ENCODE assay signal across 20 cellular contexts in the genomic region with DNA sequence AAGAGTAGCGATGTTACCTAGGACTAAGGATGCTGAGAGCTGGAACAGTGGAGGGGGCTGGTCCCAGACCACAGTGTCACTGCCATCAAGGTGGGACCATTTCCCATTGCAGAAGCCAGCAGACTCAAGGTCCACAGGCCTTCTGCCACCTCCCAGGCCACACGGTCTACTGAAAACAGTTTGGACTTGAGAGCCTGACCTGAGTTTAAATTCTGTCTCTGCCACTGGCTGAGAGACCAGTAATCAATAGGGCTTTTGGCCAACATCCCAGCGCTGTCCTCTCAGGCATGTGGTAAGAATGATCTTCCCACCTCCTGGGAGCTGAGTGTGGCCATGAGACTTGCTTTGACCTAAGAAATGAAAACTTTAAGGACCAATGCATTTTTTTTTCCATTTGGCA.
"Had no signal": no experiment of that assay in that cellular context is flagged by ENCODE, and none has a peak within 500 bp of the region (broad histone marks: within the 10 kb centered on the region; RNA-seq: fewer than 3 reads in every experiment).

No MANE protein-coding gene starts in this region.

- ATAC-seq: mucosa of descending colon; stimulated activated naive CD8-positive, alpha-beta T cell treated with anti-CD3 and anti-CD28 coated beads, Interleukin-15, amount 100 ng/mL, for 72 hours; T-helper 17 cell had no signal

- H3K9me3 ChIP-seq: mucosa of descending colon, tibial nerve had no signal

- H3K27me3 ChIP-seq: tibial nerve had no signal

- H3K27ac ChIP-seq: epithelial cell of prostate had no signal

- DNase-seq: activated CD4-positive, alpha-beta T cell treated with anti-CD3 and anti-CD28 coated beads for 4 hours; activated CD4-positive, alpha-beta T cell treated with anti-CD3 and anti-CD28 coated beads, Interleukin-2, amount 50 U/mL, for 48 hours; activated CD4-positive, CD25-positive, alpha-beta regulatory T cell; activated CD8-positive, alpha-beta memory T cell treated with anti-CD3 and anti-CD28 coated beads, Interleukin-2, amount 50 U/mL, for 48 hours; activated naive CD4-positive, alpha-beta T cell treated with anti-CD3 and anti-CD28 coated beads, Interleukin-2, amount 10 ng/mL, durations not matched to agents 7 days and 5 days; activated T-cell treated with anti-CD3 and anti-CD28 coated beads, Interleukin-2, amount 50 U/mL, for 48 hours; amygdala; foreskin fibroblast; kidney; mucosa of descending colon; naive B cell; occipital lobe; posterior cingulate gyrus; stimulated activated CD4-positive, alpha-beta T cell treated with anti-CD3 and anti-CD28 coated beads, Interleukin-1b, Interleukin-23, amount 100 ng/mL, for 48 hours; stimulated activated naive CD8-positive, alpha-beta T cell treated with anti-CD3 and anti-CD28 coated beads, Interleukin-15, amount 100 ng/mL, for 72 hours; SW 1271; T-helper 17 cell had no signal

- H3K4me3 ChIP-seq: mucosa of descending colon, skin epidermis, tibial nerve had no signal

- H3K36me3 ChIP-seq: tibial nerve had no signal
